In genomic region chr6:150140236-150140969, GRCh38 we compare ENCODE assay signal across 1 cellular context.
A peak's percentile ranks its signal among the peaks of the same experiment; 100 is the strongest.
TF ChIP-seq lines count a peak whose summit lies in the region.

No MANE protein-coding gene starts in this region.

TF ChIP-seq in K562, 482 proteins besides CTCF, POLR2A, EP300 and RAD21 (continued from another document):
- TF ChIP-seq, protein P1, sequence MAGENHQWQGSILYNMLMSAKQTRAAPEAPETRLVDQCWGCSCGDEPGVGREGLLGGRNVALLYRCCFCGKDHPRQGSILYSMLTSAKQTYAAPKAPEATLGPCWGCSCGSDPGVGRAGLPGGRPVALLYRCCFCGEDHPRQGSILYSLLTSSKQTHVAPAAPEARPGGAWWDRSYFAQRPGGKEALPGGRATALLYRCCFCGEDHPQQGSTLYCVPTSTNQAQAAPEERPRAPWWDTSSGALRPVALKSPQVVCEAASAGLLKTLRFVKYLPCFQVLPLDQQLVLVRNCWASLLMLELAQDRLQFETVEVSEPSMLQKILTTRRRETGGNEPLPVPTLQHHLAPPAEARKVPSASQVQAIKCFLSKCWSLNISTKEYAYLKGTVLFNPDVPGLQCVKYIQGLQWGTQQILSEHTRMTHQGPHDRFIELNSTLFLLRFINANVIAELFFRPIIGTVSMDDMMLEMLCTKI (IDR thresholded peaks at IDR 0.05; ENCODE audit: partially characterized antibody) = no peak
- TF ChIP-seq FIP1L1 (IDR thresholded peaks at IDR 0.05; ENCODE audit: low read depth, low read length, poor library complexity, severe bottlenecking) = no peak
- TF ChIP-seq ZNF274 (IDR thresholded peaks at IDR 0.05; ENCODE audit: borderline replicate concordance, low read depth, low read length) = no peak
- TF ChIP-seq, protein P2, sequence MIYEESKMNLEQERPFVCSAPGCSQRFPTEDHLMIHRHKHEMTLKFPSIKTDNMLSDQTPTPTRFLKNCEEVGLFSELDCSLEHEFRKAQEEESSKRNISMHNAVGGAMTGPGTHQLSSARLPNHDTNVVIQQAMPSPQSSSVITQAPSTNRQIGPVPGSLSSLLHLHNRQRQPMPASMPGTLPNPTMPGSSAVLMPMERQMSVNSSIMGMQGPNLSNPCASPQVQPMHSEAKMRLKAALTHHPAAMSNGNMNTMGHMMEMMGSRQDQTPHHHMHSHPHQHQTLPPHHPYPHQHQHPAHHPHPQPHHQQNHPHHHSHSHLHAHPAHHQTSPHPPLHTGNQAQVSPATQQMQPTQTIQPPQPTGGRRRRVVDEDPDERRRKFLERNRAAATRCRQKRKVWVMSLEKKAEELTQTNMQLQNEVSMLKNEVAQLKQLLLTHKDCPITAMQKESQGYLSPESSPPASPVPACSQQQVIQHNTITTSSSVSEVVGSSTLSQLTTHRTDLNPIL (CRISPR knock-in tag; IDR thresholded peaks at IDR 0.05) = no peak
- TF ChIP-seq BMI1 (IDR thresholded peaks at IDR 0.05; ENCODE audit: low read length) = peak; percentile 53; the same call in 1 of the 2 replicates
- TF ChIP-seq RFX5 (IDR thresholded peaks at IDR 0.05; ENCODE audit: low read depth, low read length) = no peak
TF ChIP-seq in K562: peak in this region for 4.
